26 cellular contexts compared by ENCODE assay signal in the genomic region with DNA sequence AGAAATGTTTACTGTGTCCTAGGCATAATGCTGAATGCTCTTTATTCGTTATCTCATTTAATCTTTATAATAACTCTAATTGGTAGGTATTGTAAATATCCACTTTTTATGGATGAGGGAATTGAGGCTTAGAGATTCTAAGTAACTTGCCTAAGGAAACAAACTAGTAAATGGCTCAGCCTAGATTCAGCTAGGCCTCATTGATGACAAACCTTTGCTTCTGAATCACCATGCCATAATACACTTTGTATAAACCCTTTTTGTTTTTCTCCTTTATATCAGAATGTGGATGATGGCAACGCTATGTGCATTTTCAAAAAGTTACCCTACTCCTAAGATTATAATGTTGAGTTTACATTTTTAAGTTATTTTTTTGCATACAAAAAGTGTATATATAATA. TPM values are rescaled to one million over a fixed set of nuclear protein-coding genes. Genes with fewer than 3 reads are reported as not detected.
"Had no signal": no experiment of that assay in that cellular context is flagged by ENCODE, and none has a peak within 500 bp of the region (broad histone marks: within the 10 kb centered on the region; RNA-seq: fewer than 3 reads in every experiment).

No MANE protein-coding gene starts in this region.

- DNase-seq: activated CD4-positive, alpha-beta memory T cell treated with anti-CD3 and anti-CD28 coated beads, Interleukin-2, amount 10 ng/mL, durations not matched to agents 7 days and 5 days; activated CD4-positive, alpha-beta T cell treated with anti-CD3 and anti-CD28 coated beads, Interleukin-2, amount 10 ng/mL, durations not matched to agents 7 days and 5 days; activated CD4-positive, CD25-positive, alpha-beta regulatory T cell treated with anti-CD3 and anti-CD28 coated beads, Interleukin-2, amount 50 U/mL, for 72 hours; activated CD8-positive, alpha-beta memory T cell treated with anti-CD3 and anti-CD28 coated beads, Interleukin-2, amount 50 U/mL, for 48 hours; activated gamma-delta T cell; activated naive CD4-positive, alpha-beta T cell treated with anti-CD3 and anti-CD28 coated beads, Interleukin-2, amount 10 ng/mL, durations not matched to agents 7 days and 5 days; activated naive CD8-positive, alpha-beta T cell treated with anti-CD3 and anti-CD28 coated beads, Interleukin-2, amount 50 U/mL, for 24 hours; activated T-cell treated with anti-CD3 and anti-CD28 coated beads, Interleukin-2, amount 50 U/mL, for 24 hours; amygdala; central memory CD4-positive, alpha-beta T cell; dermis blood vessel endothelial cell; effector CD4-positive, alpha-beta T cell; head of caudate nucleus; hippocampal formation; kidney; left colon; midbrain; naive thymus-derived CD4-positive, alpha-beta T cell; right cardiac atrium; spleen; stimulated activated naive CD4-positive, alpha-beta T cell; T-helper 17 cell; T1000; tibial artery; upper lobe of right lung had no signal

- H3K36me3 Mint-ChIP-seq: activated naive CD4-positive, alpha-beta T cell treated with anti-CD3 and anti-CD28 coated beads, Interleukin-2, amount 10 ng/mL, durations not matched to agents 7 days and 5 days had no signal

- H3K4me3 ChIP-seq: spleen, suprapubic skin, tibial artery, upper lobe of right lung had no signal

- H3K27me3 ChIP-seq: spleen, suprapubic skin, tibial artery, upper lobe of right lung had no signal

- H3K27ac ChIP-seq: spleen, suprapubic skin, tibial artery, upper lobe of right lung had no signal

- FAIRE-seq: kidney had no signal

- ATAC-seq: activated naive CD8-positive, alpha-beta T cell treated with anti-CD3 and anti-CD28 coated beads, Interleukin-2, amount 50 U/mL, for 24 hours; left colon; naive thymus-derived CD4-positive, alpha-beta T cell; right cardiac atrium; T-helper 17 cell; upper lobe of right lung had no signal

- H3K27ac Mint-ChIP-seq: activated CD4-positive, alpha-beta memory T cell treated with anti-CD3 and anti-CD28 coated beads, Interleukin-2, amount 10 ng/mL, durations not matched to agents 7 days and 5 days; activated CD4-positive, alpha-beta T cell treated with anti-CD3 and anti-CD28 coated beads, Interleukin-2, amount 10 ng/mL, durations not matched to agents 7 days and 5 days; activated naive CD4-positive, alpha-beta T cell treated with anti-CD3 and anti-CD28 coated beads, Interleukin-2, amount 10 ng/mL, durations not matched to agents 7 days and 5 days; activated naive CD8-positive, alpha-beta T cell treated with anti-CD3 and anti-CD28 coated beads, Interleukin-2, amount 50 U/mL, for 24 hours; activated T-cell treated with anti-CD3 and anti-CD28 coated beads, Interleukin-2, amount 50 U/mL, for 24 hours; naive thymus-derived CD4-positive, alpha-beta T cell; T-helper 17 cell had no signal

- H3K4me1 ChIP-seq: suprapubic skin, upper lobe of right lung had no signal

- H3K9me3 Mint-ChIP-seq: activated CD4-positive, alpha-beta memory T cell treated with anti-CD3 and anti-CD28 coated beads, Interleukin-2, amount 10 ng/mL, durations not matched to agents 7 days and 5 days; activated CD4-positive, alpha-beta T cell treated with anti-CD3 and anti-CD28 coated beads, Interleukin-2, amount 10 ng/mL, durations not matched to agents 7 days and 5 days; activated naive CD4-positive, alpha-beta T cell treated with anti-CD3 and anti-CD28 coated beads, Interleukin-2, amount 10 ng/mL, durations not matched to agents 7 days and 5 days; activated naive CD8-positive, alpha-beta T cell treated with anti-CD3 and anti-CD28 coated beads, Interleukin-2, amount 50 U/mL, for 24 hours; activated T-cell treated with anti-CD3 and anti-CD28 coated beads, Interleukin-2, amount 50 U/mL, for 24 hours; naive thymus-derived CD4-positive, alpha-beta T cell had no signal

- H3K36me3 ChIP-seq: spleen, suprapubic skin, tibial artery, upper lobe of right lung had no signal

- H3K9me3 ChIP-seq: spleen, suprapubic skin, tibial artery, upper lobe of right lung had no signal

RNA-seq across cellular contexts. Expression of gene SIX4, which starts 44.5 kb away (rescaled TPM):
- total RNA-seq: T-helper 17 cell had no signal
- polyA plus RNA-seq: naive thymus-derived CD4-positive, alpha-beta T cell had no signal
